18 cellular contexts compared by ENCODE assay signal in the genomic region with DNA sequence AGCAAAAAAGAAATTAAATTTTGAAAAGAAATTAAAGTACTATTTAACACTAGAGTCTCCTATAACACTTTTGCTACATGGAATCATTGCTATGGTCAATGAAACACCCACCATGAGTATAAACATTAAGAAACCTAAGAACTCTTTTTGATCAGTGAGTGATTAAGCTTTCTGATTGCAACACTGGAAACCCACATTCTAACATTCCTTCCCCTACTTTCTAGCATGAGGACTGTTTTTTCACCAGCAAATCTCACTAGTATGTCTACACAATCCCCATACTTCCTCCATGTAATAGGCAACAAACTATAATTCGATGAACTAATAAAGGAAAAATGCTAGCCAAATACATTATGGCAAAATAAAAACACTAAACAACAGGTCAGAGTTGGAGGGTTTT. TPM values are rescaled to one million over a fixed set of nuclear protein-coding genes. Genes with fewer than 3 reads are reported as not detected.
DNase-seq lines count a peak whose midpoint lies in the region; FAIRE-seq and TF ChIP-seq lines count a peak whose summit lies in the region.
"Had no signal": no experiment of that assay in that cellular context is flagged by ENCODE, and none has a peak within 500 bp of the region (broad histone marks: within the 10 kb centered on the region; RNA-seq: fewer than 3 reads in every experiment).

No MANE protein-coding gene starts in this region.

- DNase-seq in EL (peak; percentile 5), M059J (ENCODE audit: low read depth) (peak; percentile 34), endothelial cell of umbilical vein (ENCODE audit: low read depth, low spot score) (no peak), mesenchymal stem cell (peak; percentile 76), RKO (ENCODE audit: low spot score) (no peak), DMS 273 treated with DMSO at 0.1 percent for 48 hours (lab: John Stamatoyannopoulos, UW) (no peak), activated gamma-delta T cell (lab: John Stamatoyannopoulos, UW) (no peak), NCI-H1105 treated with DMSO at 0.1 percent for 48 hours (lab: John Stamatoyannopoulos, UW) (no peak)
- DNase-seq: dorsolateral prefrontal cortex, lower lobe of right lung, ovary had no signal

- H3K23ac ChIP-seq in mesenchymal stem cell (ENCODE audit: low read length in 2 of 2), result no peak overlapping the region

- H4K91ac ChIP-seq in mesenchymal stem cell (ENCODE audit: low read length), result no peak overlapping the region

- WGBS in mesenchymal stem cell, result no CpG with 5 or more reads among the region's 1 CpG

- no peaks in the 10 kb centered on the region for H3K4me1 ChIP-seq in endothelial cell of umbilical vein (ENCODE audit: control insufficient read depth, extremely low read depth, insufficient read depth, low read length)
- H3K4me1 ChIP-seq in mesenchymal stem cell (ENCODE audit: control insufficient read depth, insufficient read depth, low read depth, low read length), result no peaks in the 10 kb centered on the region
- H3K4me1 ChIP-seq: BE2C, Caco-2, lower lobe of right lung, transverse colon had no signal

- CTCF ChIA-PET in endothelial cell of umbilical vein (lab: Charles Lee), result interaction anchor here (0.5 to 2.6 kb wide), 20 partner anchors 12 to 350 kb away, joined by 3 to 22 read pairs (median 4); no protein-coding TSS in a partner anchor

- H3K4me2 ChIP-seq in endothelial cell of umbilical vein (ENCODE audit: insufficient read depth, low read length) (no peak overlapping the region), mesenchymal stem cell (ENCODE audit: low read length, poor library complexity, severe bottlenecking) (no peak overlapping the region)

- no peak for TF ChIP-seq CTCF in endothelial cell of umbilical vein (IDR thresholded peaks at IDR 0.05; ENCODE audit: extremely low read depth in 1 of 2, insufficient read depth in 1 of 2, low read depth in 1 of 2, low read length in 2 of 2)

- no peaks in the 10 kb centered on the region for H3K79me1 ChIP-seq in mesenchymal stem cell (replicated peaks; ENCODE audit: low read length, poor library complexity, severe bottlenecking)

- no peak overlapping the region for H2BK15ac ChIP-seq in mesenchymal stem cell (ENCODE audit: low read depth, poor library complexity, severe bottlenecking)

- no peak for FAIRE-seq in endothelial cell of umbilical vein (lab: Jason Lieb, UNC)

- no peaks in the 10 kb centered on the region for H3K36me3 ChIP-seq in endothelial cell of umbilical vein (ENCODE audit: control insufficient read depth in 2 of 2, extremely low read depth in 1 of 2, insufficient read depth in 2 of 2, low read length in 2 of 2)
- H3K36me3 ChIP-seq in mesenchymal stem cell (ENCODE audit: control insufficient read depth in 1 of 2, insufficient read depth in 2 of 2, low read depth in 1 of 2, low read length in 2 of 2), result no peaks in the 10 kb centered on the region
- H3K36me3 ChIP-seq: BE2C, lower lobe of right lung, MG63, ovary, transverse colon had no signal

- no peak overlapping the region for H3K4me3 ChIP-seq in endothelial cell of umbilical vein (replicated peaks in 1 of 3; ENCODE audit: insufficient read depth in 1 of 3, low read depth in 1 of 3, low read length in 3 of 3)
- H3K4me3 ChIP-seq in mesenchymal stem cell (ENCODE audit: insufficient read depth in 1 of 2, low read depth in 1 of 2, low read length in 2 of 2), result no peak overlapping the region
- H3K4me3 ChIP-seq: dorsolateral prefrontal cortex, lower lobe of right lung, MG63, ovary, transverse colon had no signal

- H3K79me2 ChIP-seq in endothelial cell of umbilical vein (ENCODE audit: control insufficient read depth, insufficient read depth, low read length), result no peaks in the 10 kb centered on the region

- TF ChIP-seq POLR2A in endothelial cell of umbilical vein (IDR thresholded peaks at IDR 0.05; ENCODE audit: low read depth, low read length), result no peak

- dilution Hi-C loops in endothelial cell of umbilical vein (cut with MboI; ENCODE audit: extremely low pct_ligation_motif_present, low sequenced_read_pairs), result no loop called here

- H2BK12ac ChIP-seq in mesenchymal stem cell (ENCODE audit: low read length in 2 of 2), result no peak overlapping the region

- H3K27me3 ChIP-seq in endothelial cell of umbilical vein (ENCODE audit: control insufficient read depth in 2 of 2, insufficient read depth in 2 of 2, low read length in 2 of 2) (peaks cover 47 to 60% of the 10 kb centered on the region in 2 experiments), mesenchymal stem cell (ENCODE audit: control insufficient read depth in 1 of 2, insufficient read depth in 1 of 2, low read length in 2 of 2) (peaks cover 15 to 34% of the 10 kb centered on the region in 2 experiments)
- H3K27me3 ChIP-seq: ovary had no signal

- POLR2A ChIA-PET in endothelial cell of umbilical vein (lab: Charles Lee), result no interaction called here

- H2BK120ac ChIP-seq in mesenchymal stem cell (ENCODE audit: low read depth, low read length), result no peak overlapping the region

- no peak overlapping the region for H2BK5ac ChIP-seq in mesenchymal stem cell (ENCODE audit: low read depth, low read length, poor library complexity, severe bottlenecking)

- H3K9ac ChIP-seq in endothelial cell of umbilical vein (replicated peaks; ENCODE audit: extremely low read depth, insufficient read depth, low read length) (no peak overlapping the region), mesenchymal stem cell (ENCODE audit: low read length) (no peak overlapping the region)

- no peak overlapping the region for H3K4ac ChIP-seq in mesenchymal stem cell (ENCODE audit: low read depth in 1 of 2, low read length in 2 of 2)

- H2AFZ ChIP-seq in endothelial cell of umbilical vein (ENCODE audit: low read depth, low read length), result no peak overlapping the region
- no peak overlapping the region for H2AFZ ChIP-seq in mesenchymal stem cell (ENCODE audit: low read depth, low read length)

- no peak overlapping the region for H3K18ac ChIP-seq in mesenchymal stem cell (ENCODE audit: low read depth in 1 of 2, low read length in 2 of 2)

- H3K9me3 ChIP-seq in endothelial cell of umbilical vein (replicated peaks; ENCODE audit: control insufficient read depth, insufficient read depth, low read length), result no peaks in the 10 kb centered on the region
- no peaks in the 10 kb centered on the region for H3K9me3 ChIP-seq in mesenchymal stem cell (ENCODE audit: control insufficient read depth, low read length)
- H3K9me3 ChIP-seq: BE2C, Caco-2, lower lobe of right lung, MG63, ovary, transverse colon had no signal

- no peaks in the 10 kb centered on the region for H3K9me1 ChIP-seq in endothelial cell of umbilical vein (replicated peaks; ENCODE audit: control insufficient read depth, extremely low read depth, insufficient read depth, low read length)

- no peak overlapping the region for H3K27ac ChIP-seq in endothelial cell of umbilical vein (ENCODE audit: insufficient read depth, low read depth, low read length)
- no peak overlapping the region for H3K27ac ChIP-seq in mesenchymal stem cell (ENCODE audit: low read length, poor library complexity, severe bottlenecking)
- H3K27ac ChIP-seq: dorsolateral prefrontal cortex, lower lobe of right lung, ovary, RWPE1, transverse colon had no signal

- BruUV-seq in endothelial cell of umbilical vein (replicated peaks; lab: Mats Ljungman, UMichigan), result no TSS peak

- H4K8ac ChIP-seq in mesenchymal stem cell (ENCODE audit: low read length), result no peak overlapping the region

- intact Hi-C loops in endothelial cell of umbilical vein (cut with micrococcal nuclease), result no loop called here

- no peak overlapping the region for H3K14ac ChIP-seq in mesenchymal stem cell (ENCODE audit: low read length in 2 of 2)

- no peaks in the 10 kb centered on the region for H4K20me1 ChIP-seq in endothelial cell of umbilical vein (replicated peaks; ENCODE audit: control insufficient read depth, extremely low read depth, insufficient read depth, low read length)

- no peak overlapping the region for H2AK5ac ChIP-seq in mesenchymal stem cell (ENCODE audit: low read length, severe bottlenecking)

TF ChIP-seq in endothelial cell of umbilical vein, 7 proteins besides CTCF, POLR2A, EP300 and RAD21:
- TF ChIP-seq EZH2 (IDR thresholded peaks at IDR 0.05; ENCODE audit: borderline replicate concordance, low read depth, low read length, severe bottlenecking) (peak; percentile 42), GATA2 (IDR thresholded peaks at IDR 0.05; ENCODE audit: insufficient read depth, insufficient read length, low read depth, low read length) (no peak)
TF ChIP-seq in endothelial cell of umbilical vein: peak in this region for 1.

RNA-seq across cellular contexts. Expression of a gene that starts 54.7 kb away (rescaled TPM):
- total RNA-seq in M059J (2014; rRNA removed; shearing (Covaris generic)), result 0.42 and 1.1 TPM in 2 replicates
- 0.51 and 0.75 TPM in 2 replicates for total RNA-seq in endothelial cell of umbilical vein
- polyA plus RNA-seq in endothelial cell of umbilical vein, result not detected in 2 replicates
- 0.10 TPM in 1 of 2 replicates, not detected in the other for polyA plus RNA-seq in endothelial cell of umbilical vein (2011; cell fraction: cytosol; rRNA removed)
- polyA plus RNA-seq in endothelial cell of umbilical vein (2011; cell fraction: nucleus; rRNA removed), result not detected in 2 replicates
- polyA plus RNA-seq in endothelial cell of umbilical vein (2012), result 0.19 and 0.35 TPM in 2 replicates
- not detected in 2 replicates for polyA minus RNA-seq in endothelial cell of umbilical vein
- not detected for polyA minus RNA-seq in endothelial cell of umbilical vein (2011; cell fraction: cytosol; rRNA and poly(A)+ RNA removed)
- polyA minus RNA-seq in endothelial cell of umbilical vein (2011; cell fraction: nucleus; rRNA and poly(A)+ RNA removed), result not detected in 2 replicates
- 0.11 TPM for polyA plus RNA-seq in mesenchymal stem cell (2013, experiment 1 of 2)
- polyA plus RNA-seq in mesenchymal stem cell (2013, experiment 2 of 2), result 0.16 TPM
- total RNA-seq: H7, myocyte had no signal

Comparison
In these comparisons a context has a peak if more than half of its experiments do, and no peak if none do; other contexts are left out.
1. DNase-seq: peak in EL (single experiment), M059J (single experiment) and mesenchymal stem cell (single experiment); none in endothelial cell of umbilical vein (single experiment), RKO (single experiment), DMS 273 treated with DMSO at 0.1 percent for 48 hours (single experiment), activated gamma-delta T cell (single experiment) and NCI-H1105 treated with DMSO at 0.1 percent for 48 hours (single experiment).